Comparison of ENCODE assay signal across 7 cellular contexts in genomic region chr20:56628015-56628872, GRCh38. TPM values are rescaled to one million over a fixed set of nuclear protein-coding genes. Genes with fewer than 3 reads are reported as not detected.
DNase-seq lines count a peak whose midpoint lies in the region; ATAC-seq, FAIRE-seq and TF ChIP-seq lines count a peak whose summit lies in the region.

No MANE protein-coding gene starts in this region.

- in situ Hi-C loops in HAP-1 (cut with MboI; ENCODE audit: low sequenced_read_pairs) = loop anchor here (5.0 kb wide), 1 partner anchor 344 kb away; no protein-coding TSS in a partner anchor

- DNase-seq in HAP-1 (ENCODE audit: low spot score in 2 of 2) (peak in 1 of 2 experiments; percentile 59), left ventricle myocardium inferior (no peak), HuH-7.5 (ENCODE audit: low spot score) (no peak), GM19239 (ENCODE audit: insufficient read length, low spot score) (no peak)

- ATAC-seq in HG02885 (IDR thresholded peaks at IDR 0.05; ENCODE audit: poor library complexity, unreplicated experiment) = no peak

- H3K36me3 ChIP-seq in HAP-1 (replicated peaks) (peaks cover 12% of the 10 kb centered on the region), left ventricle myocardium inferior (no peaks in the 10 kb centered on the region), skeletal muscle tissue (ENCODE audit: control insufficient read depth in 3 of 3, insufficient read depth in 3 of 3, low read length in 3 of 3) (no peaks in the 10 kb centered on the region)

- peak overlapping the region; percentile 80 for H3K4me3 ChIP-seq in HAP-1
- peak overlapping the region; percentile 68 for H3K4me3 ChIP-seq in left ventricle myocardium inferior
- H3K4me3 ChIP-seq in skeletal muscle tissue (ENCODE audit: low read length in 3 of 3) = peak overlapping the region; percentile 30 to 52 (median 40)

- H3K9me3 ChIP-seq in HAP-1 = no peaks in the 10 kb centered on the region
- H3K9me3 ChIP-seq in left ventricle myocardium inferior (replicated peaks) = no peaks in the 10 kb centered on the region
- peaks cover 0 to 2% (median 0%) of the 10 kb centered on the region in 3 donors for H3K9me3 ChIP-seq in skeletal muscle tissue (ENCODE audit: control insufficient read depth in 3 of 3, low read length in 3 of 3)

- H3K27ac ChIP-seq in VCaP = peak overlapping the region; percentile 88; the same call in 1 of the 2 replicates
- H3K27ac ChIP-seq in left ventricle myocardium inferior (replicated peaks) = no peak overlapping the region
- no peak overlapping the region for H3K27ac ChIP-seq in skeletal muscle tissue (ENCODE audit: low read depth, low read length)

- FAIRE-seq in GM19239 (lab: Jason Lieb, UNC) = no peak

- no peaks in the 10 kb centered on the region for H3K27me3 ChIP-seq in HAP-1 (ENCODE audit: low read depth)
- peaks cover 100% of the 10 kb centered on the region for H3K27me3 ChIP-seq in left ventricle myocardium inferior (ENCODE audit: low read depth)
- H3K27me3 ChIP-seq in skeletal muscle tissue (ENCODE audit: control insufficient read depth in 3 of 3, insufficient read depth in 3 of 3, low read length in 3 of 3) = peaks cover 64 to 84% (median 81%) of the 10 kb centered on the region in 3 donors

- no peak overlapping the region for H3K9ac ChIP-seq in skeletal muscle tissue (ENCODE audit: low read depth in 1 of 3, low read length in 3 of 3)

- H3K4me1 ChIP-seq in HAP-1 = peaks cover 25% of the 10 kb centered on the region
- H3K4me1 ChIP-seq in left ventricle myocardium inferior = peaks cover 64% of the 10 kb centered on the region
- H3K4me1 ChIP-seq in skeletal muscle tissue (ENCODE audit: control insufficient read depth in 3 of 3, insufficient read depth in 3 of 3, low read length in 3 of 3) = peaks cover 9 to 26% (median 21%) of the 10 kb centered on the region in 3 donors

- intact Hi-C loops in left ventricle myocardium inferior (cut with micrococcal nuclease) = no loop called here

- TF ChIP-seq CTCF in VCaP (conservative IDR thresholded peaks at IDR 0.05) (no peak), left ventricle myocardium inferior (IDR thresholded peaks at IDR 0.05; ENCODE audit: borderline replicate concordance) (no peak)

RNA-seq across cellular contexts. Expression of gene TFAP2C, which starts 0.9 kb away (rescaled TPM):
- total RNA-seq in left ventricle myocardium inferior (0.19 TPM), skeletal muscle tissue (not detected)
